Comparison of ENCODE assay signal across 21 cellular contexts in the genomic region with DNA sequence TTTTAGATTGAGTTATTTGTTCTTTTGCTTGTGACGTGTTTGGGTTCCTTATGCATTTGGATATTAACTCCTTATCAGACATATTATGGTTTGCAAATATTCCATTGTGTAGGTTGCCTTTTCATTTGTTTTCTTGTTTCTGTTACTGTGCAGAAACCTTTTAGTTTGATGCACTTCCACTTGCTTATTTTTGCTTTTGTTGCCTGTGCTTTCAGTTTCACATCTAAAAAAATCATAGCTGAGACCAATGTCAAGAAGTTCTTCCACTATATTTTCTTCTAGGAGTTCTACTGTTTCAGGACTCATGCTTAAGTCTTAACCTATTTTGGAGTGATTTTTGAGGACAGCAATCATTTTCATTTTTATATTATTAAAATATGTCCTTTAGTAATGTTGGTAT.
DNase-seq lines count a peak whose midpoint lies in the region; ATAC-seq and TF ChIP-seq lines count a peak whose summit lies in the region.
"Had no signal": no experiment of that assay in that cellular context is flagged by ENCODE, and none has a peak within 500 bp of the region (broad histone marks: within the 10 kb centered on the region; RNA-seq: fewer than 3 reads in every experiment).

No MANE protein-coding gene starts in this region.

- no peaks in the 10 kb centered on the region for H3K27me3 Mint-ChIP-seq in CD4-positive, alpha-beta memory T cell
- H3K27me3 Mint-ChIP-seq: activated CD4-positive, alpha-beta T cell treated with anti-CD3 and anti-CD28 coated beads for 36 hours had no signal

- DNase-seq in H4 (ENCODE audit: low spot score) = no peak
- DNase-seq in CD4-positive, alpha-beta memory T cell = no peak
- no peak for DNase-seq in testis
- DNase-seq in GM19238 (ENCODE audit: insufficient read length, low spot score) = no peak
- DNase-seq: activated CD4-positive, alpha-beta T cell treated with anti-CD3 and anti-CD28 coated beads for 36 hours; adrenal gland; C1 segment of cervical spinal cord; dorsolateral prefrontal cortex; left lung; mucosa of descending colon; NCI-H1105; nucleus accumbens; right cardiac atrium; stimulated activated naive CD8-positive, alpha-beta T cell treated with anti-CD3 and anti-CD28 coated beads, Interleukin-15, Interleukin-2, amounts not matched to agents 100 U/mL and 50 U/mL, for 24 hours; upper lobe of right lung had no signal

- peaks cover 4 to 6% of the 10 kb centered on the region in 2 donors for H3K36me3 Mint-ChIP-seq in CD4-positive, alpha-beta memory T cell

- intact Hi-C loops in CD4-positive, alpha-beta memory T cell (cut with micrococcal nuclease) = no loop called here
- intact Hi-C loops in testis (cut with DNase I; ENCODE audit: low total_unique reads) = no loop called here

- TF ChIP-seq POLR2A in testis (IDR thresholded peaks at IDR 0.05) = no peak

- H3K27me3 ChIP-seq in CD4-positive, alpha-beta memory T cell (ENCODE audit: insufficient read depth, low read length) = no peaks in the 10 kb centered on the region
- H3K27me3 ChIP-seq in testis = no peaks in the 10 kb centered on the region
- H3K27me3 ChIP-seq: adrenal gland, cardiac muscle cell, dorsolateral prefrontal cortex, left lung, upper lobe of right lung had no signal

- CTCF ChIA-PET in CD4-positive, alpha-beta memory T cell (lab: Charles Lee; ENCODE audit: partially characterized antibody) = interaction anchor here (1.4 kb wide), 1 partner anchor 12 kb away, joined by 9 read pairs; no protein-coding TSS in a partner anchor

- H3K4me3 ChIP-seq in CD4-positive, alpha-beta memory T cell (ENCODE audit: low read length in 2 of 2) = no peak overlapping the region
- no peak overlapping the region for H3K4me3 ChIP-seq in testis
- H3K4me3 ChIP-seq: adrenal gland, cardiac muscle cell, dorsolateral prefrontal cortex, left lung, mucosa of descending colon, upper lobe of right lung had no signal

- TF ChIP-seq CTCF in testis (IDR thresholded peaks at IDR 0.05) = no peak

- H3K9me3 Mint-ChIP-seq in CD4-positive, alpha-beta memory T cell = peaks cover 0 to 8% (median under 1%) of the 10 kb centered on the region in 8 donors

- no peaks in the 10 kb centered on the region for H3K4me1 ChIP-seq in CD4-positive, alpha-beta memory T cell (ENCODE audit: insufficient read depth, low read length)
- no peaks in the 10 kb centered on the region for H3K4me1 ChIP-seq in testis
- H3K4me1 ChIP-seq: adrenal gland, left lung, upper lobe of right lung had no signal

- no peaks in the 10 kb centered on the region for H3K4me1 Mint-ChIP-seq in CD4-positive, alpha-beta memory T cell
- H3K4me1 Mint-ChIP-seq: activated CD4-positive, alpha-beta T cell treated with anti-CD3 and anti-CD28 coated beads for 36 hours had no signal

- no peak overlapping the region for H3K27ac Mint-ChIP-seq in CD4-positive, alpha-beta memory T cell
- H3K27ac Mint-ChIP-seq: activated CD4-positive, alpha-beta T cell treated with anti-CD3 and anti-CD28 coated beads for 36 hours had no signal

- no peak overlapping the region for H3K27ac ChIP-seq in CD4-positive, alpha-beta memory T cell (ENCODE audit: low read depth, low read length)
- no peak overlapping the region for H3K27ac ChIP-seq in testis
- H3K27ac ChIP-seq: adrenal gland, cardiac muscle cell, dorsolateral prefrontal cortex, left lung, upper lobe of right lung had no signal

- H3K36me3 ChIP-seq in CD4-positive, alpha-beta memory T cell (ENCODE audit: insufficient read depth, low read length) = no peaks in the 10 kb centered on the region
- H3K36me3 ChIP-seq in testis (ENCODE audit: low read depth, missing control alignments) = no peaks in the 10 kb centered on the region
- H3K36me3 ChIP-seq: adrenal gland, cardiac muscle cell, upper lobe of right lung had no signal

- H3K4me3 Mint-ChIP-seq in CD4-positive, alpha-beta memory T cell = no peak overlapping the region
- H3K4me3 Mint-ChIP-seq: activated CD4-positive, alpha-beta T cell treated with anti-CD3 and anti-CD28 coated beads for 36 hours had no signal

- POLR2A ChIA-PET in CD4-positive, alpha-beta memory T cell (lab: Charles Lee; ENCODE audit: partially characterized antibody) = no interaction called here

- ATAC-seq in GM18502 (IDR thresholded peaks at IDR 0.05; ENCODE audit: poor library complexity, unreplicated experiment) = peak; percentile 73
- ATAC-seq in GM19395 (IDR thresholded peaks at IDR 0.05; ENCODE audit: unreplicated experiment) = peak; percentile 89
- peak; percentile 74 for ATAC-seq in GM21786 (IDR thresholded peaks at IDR 0.05; ENCODE audit: unreplicated experiment)
- ATAC-seq in HG03135 (IDR thresholded peaks at IDR 0.05; ENCODE audit: unreplicated experiment) = peak; percentile 71
- ATAC-seq: activated CD4-positive, alpha-beta T cell treated with anti-CD3 and anti-CD28 coated beads for 36 hours; left lung; mucosa of descending colon; right cardiac atrium; SK-N-SH treated with all-trans-retinoic acid at 6 μM for 48 hours; stimulated activated naive CD8-positive, alpha-beta T cell treated with anti-CD3 and anti-CD28 coated beads, Interleukin-15, Interleukin-2, amounts not matched to agents 100 U/mL and 50 U/mL, for 24 hours; upper lobe of right lung had no signal

- H3K9me3 ChIP-seq in CD4-positive, alpha-beta memory T cell (ENCODE audit: control insufficient read depth in 1 of 2, low read length in 2 of 2) = no peaks in the 10 kb centered on the region
- H3K9me3 ChIP-seq in testis = no peaks in the 10 kb centered on the region
- H3K9me3 ChIP-seq: adrenal gland, mucosa of descending colon, upper lobe of right lung had no signal

- WGBS in testis, 2 donors = 64 to 75% methylated on average over 1 of the region's 1 CpG
